In the genomic region with DNA sequence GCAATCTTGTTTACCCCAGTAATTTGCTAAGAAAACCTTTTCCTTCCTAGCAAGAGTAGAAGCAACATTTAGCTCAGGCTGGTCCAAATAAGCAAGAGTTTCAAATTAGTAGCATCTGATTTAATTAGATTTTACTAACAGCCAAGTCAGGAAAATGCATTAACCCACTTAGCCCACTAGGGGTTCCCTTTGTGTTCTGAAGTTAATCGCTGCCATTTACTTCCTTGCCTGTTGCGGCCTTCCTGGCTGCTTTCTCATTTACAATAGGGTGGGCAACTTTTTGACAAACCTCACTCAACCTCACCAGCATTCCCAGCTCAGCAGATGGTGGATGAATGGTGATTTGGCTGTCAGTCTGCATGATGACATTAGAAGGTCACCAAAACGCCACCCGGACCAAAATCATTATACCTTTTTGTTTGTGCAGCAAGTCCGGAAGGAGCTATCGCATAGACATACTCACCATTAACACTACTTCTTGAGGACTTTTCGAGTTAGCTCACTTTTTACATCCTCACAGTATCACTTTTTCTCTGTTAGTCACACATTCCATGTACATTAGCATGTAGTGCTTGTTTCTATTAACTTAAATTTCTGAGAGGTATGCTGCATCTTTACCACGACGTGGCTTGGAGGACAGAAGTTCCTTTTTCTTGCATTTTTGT, we compare ENCODE assay signal across 2 cellular contexts.
TF ChIP-seq lines count a peak whose summit lies in the region.

No MANE protein-coding gene starts in this region.

TF ChIP-seq in IMR-90, 13 proteins besides CTCF, POLR2A, EP300 and RAD21:
- TF ChIP-seq FOS (IDR thresholded peaks at IDR 0.05; ENCODE audit: low read depth, low read length) (no peak), RCOR1 (IDR thresholded peaks at IDR 0.05; ENCODE audit: insufficient replicate concordance, low read length) (no peak), SMC3 (IDR thresholded peaks at IDR 0.05; ENCODE audit: low read depth, low read length) (no peak), MAFK (IDR thresholded peaks at IDR 0.05; ENCODE audit: low read depth, low read length) (no peak), RFX5 (IDR thresholded peaks at IDR 0.05; ENCODE audit: low read depth, low read length) (no peak), NFE2L2 (IDR thresholded peaks at IDR 0.05; ENCODE audit: low read depth, low read length) (no peak), CEBPB (IDR thresholded peaks at IDR 0.05; ENCODE audit: low read depth, low read length) (no peak), BHLHE40 (IDR thresholded peaks at IDR 0.05; ENCODE audit: low read depth, low read length) (no peak), MAZ (IDR thresholded peaks at IDR 0.05; ENCODE audit: borderline replicate concordance, low read depth, low read length) (no peak), MXI1 (IDR thresholded peaks at IDR 0.05; ENCODE audit: borderline replicate concordance, low read depth, low read length) (no peak), CHD1 (IDR thresholded peaks at IDR 0.05; ENCODE audit: low read depth, low read length) (no peak)
- TF ChIP-seq, protein P1, sequence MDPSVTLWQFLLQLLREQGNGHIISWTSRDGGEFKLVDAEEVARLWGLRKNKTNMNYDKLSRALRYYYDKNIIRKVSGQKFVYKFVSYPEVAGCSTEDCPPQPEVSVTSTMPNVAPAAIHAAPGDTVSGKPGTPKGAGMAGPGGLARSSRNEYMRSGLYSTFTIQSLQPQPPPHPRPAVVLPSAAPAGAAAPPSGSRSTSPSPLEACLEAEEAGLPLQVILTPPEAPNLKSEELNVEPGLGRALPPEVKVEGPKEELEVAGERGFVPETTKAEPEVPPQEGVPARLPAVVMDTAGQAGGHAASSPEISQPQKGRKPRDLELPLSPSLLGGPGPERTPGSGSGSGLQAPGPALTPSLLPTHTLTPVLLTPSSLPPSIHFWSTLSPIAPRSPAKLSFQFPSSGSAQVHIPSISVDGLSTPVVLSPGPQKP (IDR thresholded peaks at IDR 0.05; ENCODE audit: borderline replicate concordance, low read depth, low read length) = no peak
- TF ChIP-seq, protein P2, sequence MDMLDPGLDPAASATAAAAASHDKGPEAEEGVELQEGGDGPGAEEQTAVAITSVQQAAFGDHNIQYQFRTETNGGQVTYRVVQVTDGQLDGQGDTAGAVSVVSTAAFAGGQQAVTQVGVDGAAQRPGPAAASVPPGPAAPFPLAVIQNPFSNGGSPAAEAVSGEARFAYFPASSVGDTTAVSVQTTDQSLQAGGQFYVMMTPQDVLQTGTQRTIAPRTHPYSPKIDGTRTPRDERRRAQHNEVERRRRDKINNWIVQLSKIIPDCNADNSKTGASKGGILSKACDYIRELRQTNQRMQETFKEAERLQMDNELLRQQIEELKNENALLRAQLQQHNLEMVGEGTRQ (IDR thresholded peaks at IDR 0.05; ENCODE audit: low read depth, low read length) = no peak

TF ChIP-seq in GM12878, 131 proteins besides CTCF, POLR2A, EP300 and RAD21:
- TF ChIP-seq SPI1 (IDR thresholded peaks at IDR 0.05; ENCODE audit: borderline replicate concordance, insufficient read depth, low read depth, low read length) (no peak), SMC3 (IDR thresholded peaks at IDR 0.05; ENCODE audit: borderline replicate concordance, low read length) (peak; percentile 53; the same call in 1 of the 2 replicates), SUZ12 (IDR thresholded peaks at IDR 0.05; ENCODE audit: unreplicated experiment) (no peak), BHLHE40 (IDR thresholded peaks at IDR 0.05; ENCODE audit: borderline replicate concordance in 1 of 2, low read depth in 2 of 2, low read length in 1 of 2) (no peak), PAX5 (IDR thresholded peaks at IDR 0.05; ENCODE audit: borderline replicate concordance, low read depth, low read length) (no peak), CHD4 (IDR thresholded peaks at IDR 0.05) (no peak), DPF2 (IDR thresholded peaks at IDR 0.05) (no peak), KLF5 (IDR thresholded peaks at IDR 0.05; ENCODE audit: partially characterized antibody) (no peak), NBN (IDR thresholded peaks at IDR 0.05) (no peak), JUND (IDR thresholded peaks at IDR 0.05; ENCODE audit: low read depth, low read length) (no peak), RUNX3 (IDR thresholded peaks at IDR 0.05; ENCODE audit: low read length) (peak; percentile 12; the same call in 1 of the 2 replicates)
- TF ChIP-seq, protein P3, sequence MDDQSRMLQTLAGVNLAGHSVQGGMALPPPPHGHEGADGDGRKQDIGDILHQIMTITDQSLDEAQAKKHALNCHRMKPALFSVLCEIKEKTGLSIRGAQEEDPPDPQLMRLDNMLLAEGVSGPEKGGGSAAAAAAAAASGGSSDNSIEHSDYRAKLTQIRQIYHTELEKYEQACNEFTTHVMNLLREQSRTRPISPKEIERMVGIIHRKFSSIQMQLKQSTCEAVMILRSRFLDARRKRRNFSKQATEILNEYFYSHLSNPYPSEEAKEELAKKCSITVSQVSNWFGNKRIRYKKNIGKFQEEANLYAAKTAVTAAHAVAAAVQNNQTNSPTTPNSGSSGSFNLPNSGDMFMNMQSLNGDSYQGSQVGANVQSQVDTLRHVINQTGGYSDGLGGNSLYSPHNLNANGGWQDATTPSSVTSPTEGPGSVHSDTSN (IDR thresholded peaks at IDR 0.05; ENCODE audit: insufficient replicate concordance, low read depth, low read length) = no peak
- TF ChIP-seq, protein P4, sequence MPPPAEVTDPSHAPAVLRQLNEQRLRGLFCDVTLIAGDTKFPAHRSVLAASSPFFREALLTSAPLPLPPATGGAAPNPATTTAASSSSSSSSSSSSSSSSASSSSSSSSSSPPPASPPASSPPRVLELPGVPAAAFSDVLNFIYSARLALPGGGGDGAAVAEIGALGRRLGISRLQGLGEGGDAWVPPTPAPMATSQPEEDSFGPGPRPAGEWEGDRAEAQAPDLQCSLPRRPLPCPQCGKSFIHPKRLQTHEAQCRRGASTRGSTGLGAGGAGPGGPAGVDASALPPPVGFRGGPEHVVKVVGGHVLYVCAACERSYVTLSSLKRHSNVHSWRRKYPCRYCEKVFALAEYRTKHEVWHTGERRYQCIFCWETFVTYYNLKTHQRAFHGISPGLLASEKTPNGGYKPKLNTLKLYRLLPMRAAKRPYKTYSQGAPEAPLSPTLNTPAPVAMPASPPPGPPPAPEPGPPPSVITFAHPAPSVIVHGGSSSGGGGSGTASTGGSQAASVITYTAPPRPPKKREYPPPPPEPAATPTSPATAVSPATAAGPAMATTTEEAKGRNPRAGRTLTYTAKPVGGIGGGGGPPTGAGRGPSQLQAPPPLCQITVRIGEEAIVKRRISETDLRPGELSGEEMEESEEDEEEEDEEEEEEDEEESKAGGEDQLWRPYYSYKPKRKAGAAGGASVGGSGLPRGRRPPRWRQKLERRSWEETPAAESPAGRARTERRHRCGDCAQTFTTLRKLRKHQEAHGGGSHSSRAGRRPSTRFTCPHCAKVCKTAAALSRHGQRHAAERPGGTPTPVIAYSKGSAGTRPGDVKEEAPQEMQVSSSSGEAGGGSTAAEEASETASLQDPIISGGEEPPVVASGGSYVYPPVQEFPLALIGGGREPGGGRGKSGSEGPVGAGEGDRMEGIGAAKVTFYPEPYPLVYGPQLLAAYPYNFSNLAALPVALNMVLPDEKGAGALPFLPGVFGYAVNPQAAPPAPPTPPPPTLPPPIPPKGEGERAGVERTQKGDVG (CRISPR knock-in tag; IDR thresholded peaks at IDR 0.05) = no peak
- TF ChIP-seq, protein P5, sequence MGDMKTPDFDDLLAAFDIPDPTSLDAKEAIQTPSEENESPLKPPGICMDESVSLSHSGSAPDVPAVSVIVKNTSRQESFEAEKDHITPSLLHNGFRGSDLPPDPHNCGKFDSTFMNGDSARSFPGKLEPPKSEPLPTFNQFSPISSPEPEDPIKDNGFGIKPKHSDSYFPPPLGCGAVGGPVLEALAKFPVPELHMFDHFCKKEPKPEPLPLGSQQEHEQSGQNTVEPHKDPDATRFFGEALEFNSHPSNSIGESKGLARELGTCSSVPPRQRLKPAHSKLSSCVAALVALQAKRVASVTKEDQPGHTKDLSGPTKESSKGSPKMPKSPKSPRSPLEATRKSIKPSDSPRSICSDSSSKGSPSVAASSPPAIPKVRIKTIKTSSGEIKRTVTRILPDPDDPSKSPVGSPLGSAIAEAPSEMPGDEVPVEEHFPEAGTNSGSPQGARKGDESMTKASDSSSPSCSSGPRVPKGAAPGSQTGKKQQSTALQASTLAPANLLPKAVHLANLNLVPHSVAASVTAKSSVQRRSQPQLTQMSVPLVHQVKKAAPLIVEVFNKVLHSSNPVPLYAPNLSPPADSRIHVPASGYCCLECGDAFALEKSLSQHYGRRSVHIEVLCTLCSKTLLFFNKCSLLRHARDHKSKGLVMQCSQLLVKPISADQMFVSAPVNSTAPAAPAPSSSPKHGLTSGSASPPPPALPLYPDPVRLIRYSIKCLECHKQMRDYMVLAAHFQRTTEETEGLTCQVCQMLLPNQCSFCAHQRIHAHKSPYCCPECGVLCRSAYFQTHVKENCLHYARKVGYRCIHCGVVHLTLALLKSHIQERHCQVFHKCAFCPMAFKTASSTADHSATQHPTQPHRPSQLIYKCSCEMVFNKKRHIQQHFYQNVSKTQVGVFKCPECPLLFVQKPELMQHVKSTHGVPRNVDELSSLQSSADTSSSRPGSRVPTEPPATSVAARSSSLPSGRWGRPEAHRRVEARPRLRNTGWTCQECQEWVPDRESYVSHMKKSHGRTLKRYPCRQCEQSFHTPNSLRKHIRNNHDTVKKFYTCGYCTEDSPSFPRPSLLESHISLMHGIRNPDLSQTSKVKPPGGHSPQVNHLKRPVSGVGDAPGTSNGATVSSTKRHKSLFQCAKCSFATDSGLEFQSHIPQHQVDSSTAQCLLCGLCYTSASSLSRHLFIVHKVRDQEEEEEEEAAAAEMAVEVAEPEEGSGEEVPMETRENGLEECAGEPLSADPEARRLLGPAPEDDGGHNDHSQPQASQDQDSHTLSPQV (IDR thresholded peaks at IDR 0.05) = 0 out of 2 replicates have a peak, but pooled peaks have one; percentile 15
- TF ChIP-seq, protein P6, sequence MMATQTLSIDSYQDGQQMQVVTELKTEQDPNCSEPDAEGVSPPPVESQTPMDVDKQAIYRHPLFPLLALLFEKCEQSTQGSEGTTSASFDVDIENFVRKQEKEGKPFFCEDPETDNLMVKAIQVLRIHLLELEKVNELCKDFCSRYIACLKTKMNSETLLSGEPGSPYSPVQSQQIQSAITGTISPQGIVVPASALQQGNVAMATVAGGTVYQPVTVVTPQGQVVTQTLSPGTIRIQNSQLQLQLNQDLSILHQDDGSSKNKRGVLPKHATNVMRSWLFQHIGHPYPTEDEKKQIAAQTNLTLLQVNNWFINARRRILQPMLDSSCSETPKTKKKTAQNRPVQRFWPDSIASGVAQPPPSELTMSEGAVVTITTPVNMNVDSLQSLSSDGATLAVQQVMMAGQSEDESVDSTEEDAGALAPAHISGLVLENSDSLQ (IDR thresholded peaks at IDR 0.05) = no peak
- TF ChIP-seq, protein P7, sequence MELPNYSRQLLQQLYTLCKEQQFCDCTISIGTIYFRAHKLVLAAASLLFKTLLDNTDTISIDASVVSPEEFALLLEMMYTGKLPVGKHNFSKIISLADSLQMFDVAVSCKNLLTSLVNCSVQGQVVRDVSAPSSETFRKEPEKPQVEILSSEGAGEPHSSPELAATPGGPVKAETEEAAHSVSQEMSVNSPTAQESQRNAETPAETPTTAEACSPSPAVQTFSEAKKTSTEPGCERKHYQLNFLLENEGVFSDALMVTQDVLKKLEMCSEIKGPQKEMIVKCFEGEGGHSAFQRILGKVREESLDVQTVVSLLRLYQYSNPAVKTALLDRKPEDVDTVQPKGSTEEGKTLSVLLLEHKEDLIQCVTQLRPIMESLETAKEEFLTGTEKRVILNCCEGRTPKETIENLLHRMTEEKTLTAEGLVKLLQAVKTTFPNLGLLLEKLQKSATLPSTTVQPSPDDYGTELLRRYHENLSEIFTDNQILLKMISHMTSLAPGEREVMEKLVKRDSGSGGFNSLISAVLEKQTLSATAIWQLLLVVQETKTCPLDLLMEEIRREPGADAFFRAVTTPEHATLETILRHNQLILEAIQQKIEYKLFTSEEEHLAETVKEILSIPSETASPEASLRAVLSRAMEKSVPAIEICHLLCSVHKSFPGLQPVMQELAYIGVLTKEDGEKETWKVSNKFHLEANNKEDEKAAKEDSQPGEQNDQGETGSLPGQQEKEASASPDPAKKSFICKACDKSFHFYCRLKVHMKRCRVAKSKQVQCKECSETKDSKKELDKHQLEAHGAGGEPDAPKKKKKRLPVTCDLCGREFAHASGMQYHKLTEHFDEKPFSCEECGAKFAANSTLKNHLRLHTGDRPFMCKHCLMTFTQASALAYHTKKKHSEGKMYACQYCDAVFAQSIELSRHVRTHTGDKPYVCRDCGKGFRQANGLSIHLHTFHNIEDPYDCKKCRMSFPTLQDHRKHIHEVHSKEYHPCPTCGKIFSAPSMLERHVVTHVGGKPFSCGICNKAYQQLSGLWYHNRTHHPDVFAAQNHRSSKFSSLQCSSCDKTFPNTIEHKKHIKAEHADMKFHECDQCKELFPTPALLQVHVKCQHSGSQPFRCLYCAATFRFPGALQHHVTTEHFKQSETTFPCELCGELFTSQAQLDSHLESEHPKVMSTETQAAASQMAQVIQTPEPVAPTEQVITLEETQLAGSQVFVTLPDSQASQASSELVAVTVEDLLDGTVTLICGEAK (IDR thresholded peaks at IDR 0.05; ENCODE audit: borderline replicate concordance) = no peak
